ENCODE assay signal across 18 cellular contexts in genomic region chr6:110656492-110656891, GRCh38.
DNase-seq lines count a peak whose midpoint lies in the region; ATAC-seq and TF ChIP-seq lines count a peak whose summit lies in the region.
"Had no signal": no experiment of that assay in that cellular context is flagged by ENCODE, and none has a peak within 500 bp of the region (broad histone marks: within the 10 kb centered on the region; RNA-seq: fewer than 3 reads in every experiment).

No MANE protein-coding gene starts in this region.

- H3K27me3 Mint-ChIP-seq in endothelial cell (ENCODE audit: unreplicated experiment) (no peaks in the 10 kb centered on the region), type B pancreatic cell (no peaks in the 10 kb centered on the region)
- no peaks in the 10 kb centered on the region for H3K27me3 Mint-ChIP-seq in activated CD4-positive, alpha-beta T cell treated with anti-CD3 and anti-CD28 coated beads, Interleukin-2, amount 10 ng/mL, durations not matched to agents 7 days and 5 days
- H3K27me3 Mint-ChIP-seq: activated CD8-positive, alpha-beta memory T cell treated with anti-CD3 and anti-CD28 coated beads, Interleukin-2, amount 10 ng/mL, durations not matched to agents 7 days and 5 days; stimulated activated naive CD8-positive, alpha-beta T cell treated with anti-CD3 and anti-CD28 coated beads, Interleukin-15, amount 100 ng/mL, for 72 hours had no signal

- CTCF ChIA-PET in activated CD4-positive, alpha-beta T cell treated with anti-CD3 and anti-CD28 coated beads, Interleukin-2, amount 10 ng/mL, durations not matched to agents 7 days and 5 days (lab: Charles Lee) = interaction anchor here (0.6 kb wide), 1 partner anchor 273 kb away, joined by 4 read pairs; no protein-coding TSS in a partner anchor

- H3K36me3 ChIP-seq in prostate gland (no peaks in the 10 kb centered on the region), spleen (peaks cover 0 to 21% (median 2%) of the 10 kb centered on the region in 6 donors)
- H3K36me3 ChIP-seq: sigmoid colon, SJCRH30 had no signal

- peaks cover 24% of the 10 kb centered on the region for H3K4me1 Mint-ChIP-seq in endothelial cell (ENCODE audit: unreplicated experiment)
- H3K4me1 Mint-ChIP-seq in type B pancreatic cell (ENCODE audit: unreplicated experiment) = peaks cover 18% of the 10 kb centered on the region
- peaks cover 5% of the 10 kb centered on the region for H3K4me1 Mint-ChIP-seq in activated CD4-positive, alpha-beta T cell treated with anti-CD3 and anti-CD28 coated beads, Interleukin-2, amount 10 ng/mL, durations not matched to agents 7 days and 5 days
- H3K4me1 Mint-ChIP-seq: stimulated activated naive CD8-positive, alpha-beta T cell treated with anti-CD3 and anti-CD28 coated beads, Interleukin-15, amount 100 ng/mL, for 72 hours had no signal

- WGBS in prostate gland = 45% methylated on average over 3 of the region's 3 CpGs
- WGBS in spleen, 5 donors = 96 to 99% (median 97%) methylated on average over 3 of the region's 3 CpGs

- no peaks in the 10 kb centered on the region for H3K27me3 ChIP-seq in prostate gland (replicated peaks; ENCODE audit: insufficient read depth)
- no peaks in the 10 kb centered on the region for H3K27me3 ChIP-seq in spleen (replicated peaks in 1 of 7)
- H3K27me3 ChIP-seq: esophagus muscularis mucosa, sigmoid colon, SJCRH30 had no signal

- H3K9me3 Mint-ChIP-seq in endothelial cell (ENCODE audit: unreplicated experiment) = no peaks in the 10 kb centered on the region
- H3K9me3 Mint-ChIP-seq in type B pancreatic cell = no peaks in the 10 kb centered on the region
- no peaks in the 10 kb centered on the region for H3K9me3 Mint-ChIP-seq in activated CD4-positive, alpha-beta T cell treated with anti-CD3 and anti-CD28 coated beads, Interleukin-2, amount 10 ng/mL, durations not matched to agents 7 days and 5 days
- H3K9me3 Mint-ChIP-seq: stimulated activated naive CD8-positive, alpha-beta T cell treated with anti-CD3 and anti-CD28 coated beads, Interleukin-15, amount 100 ng/mL, for 72 hours had no signal

- H3K4me3 Mint-ChIP-seq in endothelial cell (ENCODE audit: unreplicated experiment) (no peak overlapping the region), type B pancreatic cell (no peak overlapping the region)
- no peak overlapping the region for H3K4me3 Mint-ChIP-seq in activated CD4-positive, alpha-beta T cell treated with anti-CD3 and anti-CD28 coated beads, Interleukin-2, amount 10 ng/mL, durations not matched to agents 7 days and 5 days
- H3K4me3 Mint-ChIP-seq: activated CD8-positive, alpha-beta memory T cell treated with anti-CD3 and anti-CD28 coated beads, Interleukin-2, amount 10 ng/mL, durations not matched to agents 7 days and 5 days; stimulated activated naive CD8-positive, alpha-beta T cell treated with anti-CD3 and anti-CD28 coated beads, Interleukin-15, amount 100 ng/mL, for 72 hours had no signal

- H3K4me3 ChIP-seq in prostate gland (no peak overlapping the region), spleen (no peak overlapping the region)
- H3K4me3 ChIP-seq: esophagus muscularis mucosa, sigmoid colon, SJCRH30 had no signal

- TF ChIP-seq POLR2A in prostate gland (IDR thresholded peaks at IDR 0.05) (no peak), spleen (IDR thresholded peaks at IDR 0.05) (no peak)

- TF ChIP-seq CTCF in endothelial cell (IDR thresholded peaks at IDR 0.05; ENCODE audit: unreplicated experiment) (no peak), prostate gland (IDR thresholded peaks at IDR 0.05) (peak in 1 of 4 experiments; percentile 3), spleen (IDR thresholded peaks at IDR 0.05 in 8 of 11, conservative IDR thresholded peaks at IDR 0.05 in 3 of 11) (no peak), type B pancreatic cell (conservative IDR thresholded peaks at IDR 0.05) (no peak)

- intact Hi-C loops in prostate gland (cut with DNase I) = no loop called here
- intact Hi-C loops in spleen (cut with DNase I; ENCODE audit: low total_unique reads) = no loop called here

- POLR2A ChIA-PET in activated CD4-positive, alpha-beta T cell treated with anti-CD3 and anti-CD28 coated beads, Interleukin-2, amount 10 ng/mL, durations not matched to agents 7 days and 5 days (lab: Charles Lee) = no interaction called here

- H3K36me3 Mint-ChIP-seq in endothelial cell (ENCODE audit: low read depth, unreplicated experiment) (peaks cover 4% of the 10 kb centered on the region), type B pancreatic cell (peaks cover 5% of the 10 kb centered on the region)
- peaks cover 21% of the 10 kb centered on the region for H3K36me3 Mint-ChIP-seq in activated CD4-positive, alpha-beta T cell treated with anti-CD3 and anti-CD28 coated beads, Interleukin-2, amount 10 ng/mL, durations not matched to agents 7 days and 5 days (ENCODE audit: low read depth)

- peaks cover 10% of the 10 kb centered on the region for H3K4me1 ChIP-seq in prostate gland (replicated peaks)
- H3K4me1 ChIP-seq in spleen = no peaks in the 10 kb centered on the region
- H3K4me1 ChIP-seq: esophagus muscularis mucosa, sigmoid colon, SJCRH30 had no signal

- H3K27ac ChIP-seq in prostate gland (peak overlapping the region; percentile 74 to 82), spleen (no peak overlapping the region)
- H3K27ac ChIP-seq: esophagus muscularis mucosa, sigmoid colon, SJCRH30 had no signal

- peak overlapping the region; percentile 84 for H3K27ac Mint-ChIP-seq in endothelial cell (ENCODE audit: unreplicated experiment)
- no peak overlapping the region for H3K27ac Mint-ChIP-seq in type B pancreatic cell
- H3K27ac Mint-ChIP-seq in activated CD4-positive, alpha-beta T cell treated with anti-CD3 and anti-CD28 coated beads, Interleukin-2, amount 10 ng/mL, durations not matched to agents 7 days and 5 days = no peak overlapping the region
- H3K27ac Mint-ChIP-seq: activated CD8-positive, alpha-beta memory T cell treated with anti-CD3 and anti-CD28 coated beads, Interleukin-2, amount 10 ng/mL, durations not matched to agents 7 days and 5 days; stimulated activated naive CD8-positive, alpha-beta T cell treated with anti-CD3 and anti-CD28 coated beads, Interleukin-15, amount 100 ng/mL, for 72 hours had no signal

- DNase-seq in HT-29 (ENCODE audit: low spot score) (peak; percentile 83), NCI-H774 (lab: John Stamatoyannopoulos, UW) (peak; percentile 70), endothelial cell (ENCODE audit: low spot score) (no peak), prostate gland (ENCODE audit: low spot score) (peak; percentile 70), spleen (no peak), type B pancreatic cell (ENCODE audit: extremely low spot score, unreplicated experiment) (no peak)
- DNase-seq in activated CD4-positive, alpha-beta T cell treated with anti-CD3 and anti-CD28 coated beads, Interleukin-2, amount 10 ng/mL, durations not matched to agents 7 days and 5 days = no peak
- DNase-seq: activated CD8-positive, alpha-beta memory T cell treated with anti-CD3 and anti-CD28 coated beads, Interleukin-2, amount 10 ng/mL, durations not matched to agents 7 days and 5 days; activated naive CD4-positive, alpha-beta T cell treated with Interleukin-2 at 50 U/mL for 16 hours; C1 segment of cervical spinal cord; HCEC 1CT; MM.1S; NCI-H446 treated with DMSO at 0.1 percent for 48 hours; sigmoid colon; stimulated activated naive CD8-positive, alpha-beta T cell treated with anti-CD3 and anti-CD28 coated beads, Interleukin-15, amount 100 ng/mL, for 72 hours had no signal

- ATAC-seq in GM18502 (IDR thresholded peaks at IDR 0.05; ENCODE audit: poor library complexity, unreplicated experiment) = no peak
- ATAC-seq: activated CD8-positive, alpha-beta memory T cell treated with anti-CD3 and anti-CD28 coated beads, Interleukin-2, amount 10 ng/mL, durations not matched to agents 7 days and 5 days; stimulated activated naive CD8-positive, alpha-beta T cell treated with anti-CD3 and anti-CD28 coated beads, Interleukin-15, amount 100 ng/mL, for 72 hours had no signal

- H3K9me3 ChIP-seq in prostate gland = no peaks in the 10 kb centered on the region
- H3K9me3 ChIP-seq in spleen = peaks cover 0 to 9% (median 0%) of the 10 kb centered on the region in 8 donors
- H3K9me3 ChIP-seq: esophagus muscularis mucosa, sigmoid colon, SJCRH30 had no signal

Comparison
In these comparisons a context has a peak if more than half of its experiments do, and no peak if none do; other contexts are left out.
1. DNase-seq: peak in HT-29 (single experiment), NCI-H774 (single experiment) and prostate gland (single experiment); none in endothelial cell (single experiment), spleen (single experiment), type B pancreatic cell (single experiment) and activated CD4-positive, alpha-beta T cell treated with anti-CD3 and anti-CD28 coated beads, Interleukin-2, amount 10 ng/mL, durations not matched to agents 7 days and 5 days (single experiment).
2. H3K27ac ChIP-seq: peak in prostate gland (2 of 2); none in spleen (0 of 8).